Comparison of ENCODE assay signal across 19 cellular contexts in the genomic region with DNA sequence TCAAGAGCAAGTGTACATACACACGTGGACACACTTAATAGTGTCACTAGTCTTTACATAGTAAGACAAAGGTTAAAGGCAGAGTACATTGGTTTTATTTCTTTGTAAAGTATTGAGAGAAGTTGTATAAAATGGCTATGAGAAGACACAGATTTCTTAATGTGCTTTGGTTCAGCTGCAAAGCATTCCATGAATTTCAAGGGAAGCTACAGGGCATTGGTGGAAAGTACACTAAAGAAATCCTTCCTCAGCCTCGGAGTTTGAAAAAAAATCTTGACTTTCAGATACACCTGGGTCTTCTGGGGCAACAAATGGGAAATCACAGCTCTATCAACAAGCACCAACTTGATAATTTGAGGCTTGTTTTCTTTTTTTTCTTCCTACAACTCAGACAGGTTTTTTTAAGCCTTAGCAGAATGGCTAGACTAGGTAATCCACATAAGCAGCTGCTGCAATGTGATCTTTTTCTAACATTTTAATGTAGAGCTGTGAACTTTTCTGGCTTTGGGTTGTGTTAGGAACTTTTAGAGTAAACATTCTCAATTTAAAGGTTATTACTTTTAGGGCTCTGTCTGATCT.
"Had no signal": no experiment of that assay in that cellular context is flagged by ENCODE, and none has a peak within 500 bp of the region (broad histone marks: within the 10 kb centered on the region; RNA-seq: fewer than 3 reads in every experiment).

No MANE protein-coding gene starts in this region.

- H3K4me1 ChIP-seq: heart right ventricle, lower lobe of right lung had no signal

- DNase-seq: activated CD4-positive, alpha-beta T cell treated with anti-CD3 and anti-CD28 coated beads, Interleukin-2, amount 10 ng/mL, durations not matched to agents 7 days and 5 days; activated CD8-positive, alpha-beta T cell treated with anti-CD3 and anti-CD28 coated beads, Interleukin-2, amount 10 ng/mL, durations not matched to agents 7 days and 5 days; activated effector memory CD4-positive, alpha-beta T cell treated with Interleukin-2 at 50 U/mL for 16 hours; activated naive CD4-positive, alpha-beta T cell treated with anti-CD3 and anti-CD28 coated beads, Interleukin-2, amount 50 U/mL, for 16 hours; activated T-cell treated with anti-CD3 and anti-CD28 coated beads, Interleukin-2, amount 50 U/mL, for 24 hours; cerebellar nuclear complex; heart right ventricle; left cardiac atrium; lower lobe of right lung; midbrain; occipital lobe; small intestine; stimulated activated CD4-positive, alpha-beta T cell treated with anti-CD3 and anti-CD28 coated beads, Interleukin-4, amount 100 ng/mL, for 4 hours; T-helper 1 cell; T1000 had no signal

- H3K36me3 ChIP-seq: ascending aorta, heart right ventricle, lower lobe of right lung, thoracic aorta had no signal

- ATAC-seq: activated CD4-positive, CD25-positive, alpha-beta regulatory T cell treated with anti-CD3 and anti-CD28 coated beads, Interleukin-2, amount 50 U/mL, for 24 hours; activated CD8-positive, alpha-beta T cell treated with anti-CD3 and anti-CD28 coated beads, Interleukin-2, amount 10 ng/mL, durations not matched to agents 7 days and 5 days; heart right ventricle; left cardiac atrium; lower lobe of right lung; stimulated activated memory B cell treated with anti-CD40 and anti-IgM and Interleukin-4, amounts not matched to agents 10 μg/mL and 1 μg/mL and 100 μg/mL, for 72 hours had no signal

- H3K27ac ChIP-seq: ascending aorta, heart right ventricle, lower lobe of right lung, thoracic aorta had no signal

- FAIRE-seq: small intestine had no signal

- H3K9me3 ChIP-seq: lower lobe of right lung, thoracic aorta had no signal

- H3K4me3 ChIP-seq: ascending aorta, heart right ventricle, lower lobe of right lung, thoracic aorta had no signal

- H3K27me3 ChIP-seq: ascending aorta, heart right ventricle had no signal
